In the genomic region with DNA sequence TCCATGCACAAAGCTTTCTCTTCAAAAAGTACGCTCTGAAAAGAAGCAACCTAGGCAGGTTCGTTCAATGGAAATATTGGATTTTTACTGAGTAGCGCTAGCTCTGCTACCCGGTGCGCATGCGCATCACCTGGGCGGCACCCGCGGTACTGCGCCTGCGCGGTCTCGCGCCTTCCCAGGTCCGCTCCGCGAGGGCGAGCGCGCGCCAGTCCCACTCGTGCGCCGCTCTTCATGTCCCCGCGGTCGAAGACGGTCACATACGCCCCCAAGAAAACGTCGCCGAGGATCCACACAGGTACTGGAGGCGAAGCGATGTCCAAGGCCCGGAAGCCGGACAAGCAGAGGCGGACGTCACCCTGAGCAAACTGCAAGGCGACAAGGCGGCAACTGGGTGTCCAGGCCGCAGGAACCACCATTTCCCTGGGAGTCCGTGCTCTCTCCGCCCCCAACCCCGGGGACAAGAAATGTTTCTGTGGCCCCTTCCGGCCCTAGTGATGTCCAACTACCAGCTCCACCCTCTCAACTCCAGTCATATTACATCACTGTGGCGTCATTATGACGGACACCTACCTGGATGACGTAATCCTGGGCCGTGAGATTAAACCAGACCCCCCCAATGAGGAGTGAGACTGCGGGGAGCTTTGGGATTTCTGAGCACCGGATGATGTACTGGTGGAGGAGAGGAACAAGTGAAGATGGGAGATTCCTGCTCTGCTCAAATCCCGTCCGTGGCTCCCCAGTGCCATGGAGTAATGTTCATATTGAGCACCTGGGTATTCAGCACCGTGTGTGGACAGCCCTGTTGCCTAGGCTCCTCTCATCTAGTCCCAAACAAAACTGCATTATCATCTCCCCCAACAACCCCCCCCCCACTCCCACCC, we compare ENCODE assay signal across 8 cellular contexts. TPM values are rescaled to one million over a fixed set of nuclear protein-coding genes. Genes with fewer than 3 reads are reported as not detected.
DNase-seq lines count a peak whose midpoint lies in the region; ATAC-seq and TF ChIP-seq lines count a peak whose summit lies in the region.

No MANE protein-coding gene starts in this region.

- H3K9me3 ChIP-seq in muscle layer of colon (ENCODE audit: low read length): no peaks in the 10 kb centered on the region

- peak overlapping the region; percentile 84 for H3K27ac Mint-ChIP-seq in activated CD8-positive, alpha-beta T cell treated with anti-CD3 and anti-CD28 coated beads, Interleukin-2, amount 10 ng/mL, durations not matched to agents 7 days and 5 days
- H3K27ac Mint-ChIP-seq in stimulated activated effector memory CD8-positive, alpha-beta T cell treated with anti-CD3 and anti-CD28 coated beads, Interleukin-12 subunit alpha, Interleukin-12 subunit beta, amount 100 ng/mL, for 72 hours: peak overlapping the region; percentile 94

- POLR2A ChIA-PET in activated CD8-positive, alpha-beta T cell treated with anti-CD3 and anti-CD28 coated beads, Interleukin-2, amount 10 ng/mL, durations not matched to agents 7 days and 5 days (lab: Charles Lee): no interaction called here

- H3K9me3 Mint-ChIP-seq in activated CD8-positive, alpha-beta T cell treated with anti-CD3 and anti-CD28 coated beads, Interleukin-2, amount 10 ng/mL, durations not matched to agents 7 days and 5 days (ENCODE audit: insufficient read depth): no peaks in the 10 kb centered on the region
- H3K9me3 Mint-ChIP-seq in stimulated activated effector memory CD8-positive, alpha-beta T cell treated with anti-CD3 and anti-CD28 coated beads, Interleukin-12 subunit alpha, Interleukin-12 subunit beta, amount 100 ng/mL, for 72 hours: peaks cover 5% of the 10 kb centered on the region

- peaks cover 36 to 55% of the 10 kb centered on the region in 2 donors for H3K27me3 ChIP-seq in muscle layer of colon (ENCODE audit: control insufficient read depth in 1 of 2, insufficient read depth in 2 of 2, low read length in 2 of 2)

- peaks cover 60% of the 10 kb centered on the region for H3K4me1 Mint-ChIP-seq in activated CD8-positive, alpha-beta T cell treated with anti-CD3 and anti-CD28 coated beads, Interleukin-2, amount 10 ng/mL, durations not matched to agents 7 days and 5 days (ENCODE audit: low read depth)
- H3K4me1 Mint-ChIP-seq in stimulated activated effector memory CD8-positive, alpha-beta T cell treated with anti-CD3 and anti-CD28 coated beads, Interleukin-12 subunit alpha, Interleukin-12 subunit beta, amount 100 ng/mL, for 72 hours: peaks cover 69% of the 10 kb centered on the region

- no peak overlapping the region for H3K9ac ChIP-seq in muscle layer of colon (ENCODE audit: low read length)

- peak; percentile 26 for ATAC-seq in HG02571 (IDR thresholded peaks at IDR 0.05; ENCODE audit: unreplicated experiment)
- ATAC-seq in activated CD8-positive, alpha-beta T cell treated with anti-CD3 and anti-CD28 coated beads, Interleukin-2, amount 10 ng/mL, durations not matched to agents 7 days and 5 days: peak; percentile 34
- peak; percentile 40 for ATAC-seq in stimulated activated effector memory CD8-positive, alpha-beta T cell treated with anti-CD3 and anti-CD28 coated beads, Interleukin-12 subunit alpha, Interleukin-12 subunit beta, amount 100 ng/mL, for 72 hours

- no peaks in the 10 kb centered on the region for H3K36me3 ChIP-seq in muscle layer of colon (ENCODE audit: insufficient read depth, low read length)

- peaks cover 8% of the 10 kb centered on the region for H3K36me3 Mint-ChIP-seq in activated CD8-positive, alpha-beta T cell treated with anti-CD3 and anti-CD28 coated beads, Interleukin-2, amount 10 ng/mL, durations not matched to agents 7 days and 5 days (ENCODE audit: low read depth)
- H3K36me3 Mint-ChIP-seq in stimulated activated effector memory CD8-positive, alpha-beta T cell treated with anti-CD3 and anti-CD28 coated beads, Interleukin-12 subunit alpha, Interleukin-12 subunit beta, amount 100 ng/mL, for 72 hours: peaks cover 47% of the 10 kb centered on the region

- no peak overlapping the region for H3K27ac ChIP-seq in muscle layer of colon (ENCODE audit: low read depth, low read length)

- H3K4me1 ChIP-seq in muscle layer of colon (ENCODE audit: insufficient read depth, low read length): peaks cover 6% of the 10 kb centered on the region

- CTCF ChIA-PET in activated CD8-positive, alpha-beta T cell treated with anti-CD3 and anti-CD28 coated beads, Interleukin-2, amount 10 ng/mL, durations not matched to agents 7 days and 5 days (lab: Charles Lee): interaction anchor here (0.8 to 2.3 kb wide), 5 partner anchors 9 to 222 kb away, joined by 3 to 9 read pairs (median 4); no protein-coding TSS in a partner anchor

- H3K4me3 Mint-ChIP-seq in activated CD8-positive, alpha-beta T cell treated with anti-CD3 and anti-CD28 coated beads, Interleukin-2, amount 10 ng/mL, durations not matched to agents 7 days and 5 days: peak overlapping the region; percentile 68
- peak overlapping the region; percentile 83 for H3K4me3 Mint-ChIP-seq in stimulated activated effector memory CD8-positive, alpha-beta T cell treated with anti-CD3 and anti-CD28 coated beads, Interleukin-12 subunit alpha, Interleukin-12 subunit beta, amount 100 ng/mL, for 72 hours

- peaks cover 26% of the 10 kb centered on the region for H3K27me3 Mint-ChIP-seq in activated CD8-positive, alpha-beta T cell treated with anti-CD3 and anti-CD28 coated beads, Interleukin-2, amount 10 ng/mL, durations not matched to agents 7 days and 5 days (ENCODE audit: low read depth)

- peak; percentile 95 for DNase-seq in NCI-H2029 treated with DMSO at 0.1 percent for 48 hours (lab: John Stamatoyannopoulos, UW)
- DNase-seq in activated CD8-positive, alpha-beta T cell treated with anti-CD3 and anti-CD28 coated beads, Interleukin-2, amount 10 ng/mL, durations not matched to agents 7 days and 5 days: peak; percentile 85
- peak; percentile 96 for DNase-seq in epidermal melanocyte (ENCODE audit: insufficient read length, low spot score)
- DNase-seq in stimulated activated effector memory CD8-positive, alpha-beta T cell treated with anti-CD3 and anti-CD28 coated beads, Interleukin-12 subunit alpha, Interleukin-12 subunit beta, amount 100 ng/mL, for 72 hours (ENCODE audit: low spot score in 2 of 2): peak in 1 of 2 donors; percentile 88
- no peak for DNase-seq in NCI-H226

- peak overlapping the region; percentile 57 for H3K4me3 ChIP-seq in GM12875 (ENCODE audit: low read depth, low read length)
- peak overlapping the region; percentile 7 to 43 for H3K4me3 ChIP-seq in muscle layer of colon (ENCODE audit: low read depth in 1 of 2, low read length in 2 of 2)

- TF ChIP-seq CTCF in GM12875 (IDR thresholded peaks at IDR 0.05; ENCODE audit: borderline replicate concordance, insufficient read depth, low read depth, low read length): no peak

RNA-seq across cellular contexts. Expression of a gene that starts 4.8 kb away (rescaled TPM):
- under 1 TPM; 0.39 to 0.47 TPM for total RNA-seq in activated CD8-positive, alpha-beta T cell treated with anti-CD3 and anti-CD28 coated beads, Interleukin-2, amount 10 ng/mL, durations not matched to agents 7 days and 5 days

RNA-seq across cellular contexts. Expression of a gene that starts 31.5 kb away (rescaled TPM):
- total RNA-seq in activated CD8-positive, alpha-beta T cell treated with anti-CD3 and anti-CD28 coated beads, Interleukin-2, amount 10 ng/mL, durations not matched to agents 7 days and 5 days: 1 to 10 TPM in 1 of 2 experiments, under 1 TPM in 1; 0.73 to 1.2 TPM

RNA-seq across cellular contexts. Expression of a gene that starts 42.3 kb away (rescaled TPM):
- total RNA-seq in activated CD8-positive, alpha-beta T cell treated with anti-CD3 and anti-CD28 coated beads, Interleukin-2, amount 10 ng/mL, durations not matched to agents 7 days and 5 days: 10 to 100 TPM; 56.4 to 64.1 TPM

RNA-seq across cellular contexts. Expression of a gene that starts 50.2 kb away (rescaled TPM):
- total RNA-seq in activated CD8-positive, alpha-beta T cell treated with anti-CD3 and anti-CD28 coated beads, Interleukin-2, amount 10 ng/mL, durations not matched to agents 7 days and 5 days: 100 to 1,000 TPM; 163 to 181 TPM
